Comparison of ENCODE assay signal across 8 cellular contexts in the genomic region with DNA sequence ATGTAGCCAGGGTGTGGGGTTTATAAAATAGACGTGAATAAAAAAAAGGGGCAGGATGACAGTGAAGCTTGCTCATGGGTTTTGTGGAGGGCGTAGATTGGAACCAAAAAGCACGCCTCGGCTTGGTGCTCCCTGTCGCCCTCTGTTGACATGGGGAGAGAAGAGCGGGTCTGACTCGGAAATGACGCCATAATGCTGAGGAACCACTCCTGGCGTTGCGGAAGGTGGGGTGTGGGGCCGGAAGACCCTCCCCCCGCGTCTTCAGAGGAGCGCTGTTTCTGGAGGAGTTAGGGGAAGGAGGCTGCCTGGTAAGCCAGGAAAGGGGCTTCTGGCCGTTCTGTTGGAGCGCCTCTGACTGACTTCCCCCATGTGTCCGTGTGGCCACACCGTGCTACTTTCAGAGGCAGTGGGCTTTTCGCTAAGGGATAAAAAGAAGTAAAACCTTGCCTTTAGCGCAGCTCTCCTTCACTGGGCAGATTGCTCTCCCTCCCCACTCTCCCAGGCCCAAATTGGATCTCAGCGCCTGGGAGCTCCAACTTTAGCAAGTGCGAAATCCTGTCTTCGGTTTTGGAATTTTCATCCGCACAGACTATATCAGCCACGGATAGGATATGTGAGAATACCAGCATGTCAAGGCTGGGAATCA. TPM values are rescaled to one million over a fixed set of nuclear protein-coding genes. Genes with fewer than 3 reads are reported as not detected.
DNase-seq lines count a peak whose midpoint lies in the region; ATAC-seq and TF ChIP-seq lines count a peak whose summit lies in the region.

No MANE protein-coding gene starts in this region.

- peak; percentile 97 for ATAC-seq in GM18502 (IDR thresholded peaks at IDR 0.05; ENCODE audit: poor library complexity, unreplicated experiment)
- ATAC-seq in HG02973 (IDR thresholded peaks at IDR 0.05; ENCODE audit: unreplicated experiment) = peak; percentile 94
- ATAC-seq in left lung = peak; percentile 98

- H3K4me3 ChIP-seq in left lung = peak overlapping the region; percentile 46 to 71

- H3K27me3 ChIP-seq in left lung = no peaks in the 10 kb centered on the region

- H3K36me3 ChIP-seq in left lung = no peaks in the 10 kb centered on the region

- CTCF ChIA-PET in activated CD4-positive, alpha-beta T cell treated with anti-CD3 and anti-CD28 coated beads, Interleukin-2, amount 10 ng/mL, durations not matched to agents 7 days and 5 days (lab: Charles Lee) = interaction anchor here (0.9 to 3.1 kb wide), 7 partner anchors 14 to 411 kb away, joined by 3 to 14 read pairs (median 5); a partner anchor contains a TSS

- intact Hi-C loops in dendritic cell treated with granulocyte-macrophage colony-stimulating factor and Interleukin-4, amounts not matched to agents 40 ng/mL and 50 ng/mL, for 4 days (cut with micrococcal nuclease) = loop anchor here (2.0 kb wide), 2 partner anchors 42 to 72 kb away; a partner anchor contains a TSS
- intact Hi-C loops in left lung (cut with DNase I) = no loop called here

- POLR2A ChIA-PET in activated CD4-positive, alpha-beta T cell treated with anti-CD3 and anti-CD28 coated beads, Interleukin-2, amount 10 ng/mL, durations not matched to agents 7 days and 5 days (lab: Charles Lee) = no interaction called here

- peaks cover 53% of the 10 kb centered on the region for H3K4me1 Mint-ChIP-seq in activated CD4-positive, alpha-beta T cell treated with anti-CD3 and anti-CD28 coated beads, Interleukin-2, amount 10 ng/mL, durations not matched to agents 7 days and 5 days
- peaks cover 25% of the 10 kb centered on the region for H3K4me1 Mint-ChIP-seq in dendritic cell treated with granulocyte-macrophage colony-stimulating factor and Interleukin-4, amounts not matched to agents 40 ng/mL and 50 ng/mL, for 4 days (ENCODE audit: low read depth)

- DNase-seq in NCI-H2196 treated with DMSO at 0.1 percent for 48 hours (lab: John Stamatoyannopoulos, UW; ENCODE audit: unreplicated experiment) (peak; percentile 49), left lung (peak; percentile 88 to 93)
- DNase-seq in activated CD4-positive, alpha-beta T cell treated with anti-CD3 and anti-CD28 coated beads, Interleukin-2, amount 10 ng/mL, durations not matched to agents 7 days and 5 days = peak; percentile 87
- DNase-seq in stimulated activated CD4-positive, alpha-beta T cell treated with anti-CD3 and anti-CD28 coated beads, Interleukin-2, amount 100 ng/mL, for 24 hours = peak; percentile 78 to 82

- H3K4me1 ChIP-seq in left lung = peaks cover 4 to 30% of the 10 kb centered on the region in 2 donors

- peaks cover 8% of the 10 kb centered on the region for H3K9me3 Mint-ChIP-seq in activated CD4-positive, alpha-beta T cell treated with anti-CD3 and anti-CD28 coated beads, Interleukin-2, amount 10 ng/mL, durations not matched to agents 7 days and 5 days
- H3K9me3 Mint-ChIP-seq in dendritic cell treated with granulocyte-macrophage colony-stimulating factor and Interleukin-4, amounts not matched to agents 40 ng/mL and 50 ng/mL, for 4 days = no peaks in the 10 kb centered on the region

- peak overlapping the region; percentile 90 for H3K27ac Mint-ChIP-seq in activated CD4-positive, alpha-beta T cell treated with anti-CD3 and anti-CD28 coated beads, Interleukin-2, amount 10 ng/mL, durations not matched to agents 7 days and 5 days
- H3K27ac Mint-ChIP-seq in dendritic cell treated with granulocyte-macrophage colony-stimulating factor and Interleukin-4, amounts not matched to agents 40 ng/mL and 50 ng/mL, for 4 days = peak overlapping the region; percentile 86

- peak overlapping the region; percentile 89 for H3K4me3 Mint-ChIP-seq in activated CD4-positive, alpha-beta T cell treated with anti-CD3 and anti-CD28 coated beads, Interleukin-2, amount 10 ng/mL, durations not matched to agents 7 days and 5 days
- H3K4me3 Mint-ChIP-seq in dendritic cell treated with granulocyte-macrophage colony-stimulating factor and Interleukin-4, amounts not matched to agents 40 ng/mL and 50 ng/mL, for 4 days = peak overlapping the region; percentile 84

- TF ChIP-seq CTCF in 22Rv1 (IDR thresholded peaks at IDR 0.05) = peak; percentile 71
- peak; percentile 61 to 76 for TF ChIP-seq CTCF in left lung (IDR thresholded peaks at IDR 0.05)

- H3K27ac ChIP-seq in 22Rv1 (no peak overlapping the region), left lung (peak overlapping the region; percentile 61 to 87)

- no peaks in the 10 kb centered on the region for H3K27me3 Mint-ChIP-seq in activated CD4-positive, alpha-beta T cell treated with anti-CD3 and anti-CD28 coated beads, Interleukin-2, amount 10 ng/mL, durations not matched to agents 7 days and 5 days
- no peaks in the 10 kb centered on the region for H3K27me3 Mint-ChIP-seq in dendritic cell treated with granulocyte-macrophage colony-stimulating factor and Interleukin-4, amounts not matched to agents 40 ng/mL and 50 ng/mL, for 4 days

- H3K36me3 Mint-ChIP-seq in activated CD4-positive, alpha-beta T cell treated with anti-CD3 and anti-CD28 coated beads, Interleukin-2, amount 10 ng/mL, durations not matched to agents 7 days and 5 days (ENCODE audit: low read depth) = peaks cover 23% of the 10 kb centered on the region
- peaks cover 29% of the 10 kb centered on the region for H3K36me3 Mint-ChIP-seq in dendritic cell treated with granulocyte-macrophage colony-stimulating factor and Interleukin-4, amounts not matched to agents 40 ng/mL and 50 ng/mL, for 4 days (ENCODE audit: low read depth)

- no peaks in the 10 kb centered on the region for H3K9me3 ChIP-seq in left lung

RNA-seq across cellular contexts. Expression of a gene that starts 42.8 kb away (rescaled TPM):
- 10 to 100 TPM; 21.4 to 24.7 TPM for total RNA-seq in activated CD4-positive, alpha-beta T cell treated with anti-CD3 and anti-CD28 coated beads, Interleukin-2, amount 10 ng/mL, durations not matched to agents 7 days and 5 days
- 10 to 100 TPM; 30.3 to 35.7 TPM for total RNA-seq in left lung

RNA-seq across cellular contexts. Expression of a gene that starts 44.7 kb away (rescaled TPM):
- 1 to 10 TPM; 1.4 to 2.1 TPM for total RNA-seq in activated CD4-positive, alpha-beta T cell treated with anti-CD3 and anti-CD28 coated beads, Interleukin-2, amount 10 ng/mL, durations not matched to agents 7 days and 5 days
- total RNA-seq in left lung = 10 to 100 TPM; 12.9 to 25.9 TPM

Comparison
In these comparisons a context has a peak if more than half of its experiments do, and no peak if none do; other contexts are left out.
1. RNA of a gene that starts 44.7 kb away (total RNA-seq): 12.9 to 25.9 TPM in left lung; 1.4 to 2.1 TPM in activated CD4-positive, alpha-beta T cell treated with anti-CD3 and anti-CD28 coated beads, Interleukin-2, amount 10 ng/mL, durations not matched to agents 7 days and 5 days; every median in the first group is over 4 times any median in the second.
2. Peak in every context shown above with its lines, with median percentiles within 50 percentile points of each other: ATAC-seq and DNase-seq.